ENCODE assay signal across 10 cellular contexts in the genomic region with DNA sequence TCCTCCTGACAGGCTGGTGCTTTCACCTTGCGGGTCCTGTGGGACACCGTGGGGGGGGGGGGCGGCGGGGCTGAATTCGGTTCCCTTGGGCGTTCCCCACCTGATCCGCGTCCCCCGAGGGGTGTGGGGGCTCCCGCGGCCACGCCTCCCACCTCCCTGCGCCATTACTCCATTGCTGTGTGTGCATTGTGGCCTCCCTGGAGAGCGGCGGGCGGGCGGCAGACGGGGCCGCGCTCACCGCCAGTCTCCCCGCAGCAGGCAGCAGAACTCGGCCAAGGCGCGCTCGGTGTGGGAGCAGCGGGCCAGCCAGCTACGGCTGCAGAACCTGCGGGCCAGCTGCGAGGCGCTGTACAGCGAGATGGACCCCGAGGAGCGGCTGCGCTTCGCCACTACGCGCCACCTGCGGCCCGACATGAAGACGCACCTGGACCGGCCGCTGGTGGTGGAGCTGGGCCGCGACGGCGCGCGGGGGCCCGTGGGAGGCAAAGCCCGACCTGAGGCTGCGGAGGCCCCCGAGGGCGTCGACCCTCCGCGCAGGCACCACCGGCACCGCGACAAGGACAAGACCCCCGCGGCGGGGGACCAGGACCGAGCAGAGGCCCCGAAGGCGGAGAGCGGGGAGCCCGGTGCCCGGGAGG.
DNase-seq lines count a peak whose midpoint lies in the region; ATAC-seq, FAIRE-seq and TF ChIP-seq lines count a peak whose summit lies in the region.
"Had no signal": no experiment of that assay in that cellular context is flagged by ENCODE, and none has a peak within 500 bp of the region (broad histone marks: within the 10 kb centered on the region; RNA-seq: fewer than 3 reads in every experiment).

No MANE protein-coding gene starts in this region.

- no peak for FAIRE-seq in GM12891 (lab: Jason Lieb, UNC)

- no peak for TF ChIP-seq POLR2A in GM12891 (IDR thresholded peaks at IDR 0.05; ENCODE audit: low read depth, low read length)

- no peak for TF ChIP-seq CTCF in GM13976 (IDR thresholded peaks at IDR 0.05; ENCODE audit: borderline replicate concordance, control extremely low read depth, extremely low read depth, insufficient read depth, missing control alignments)
- no peak for TF ChIP-seq CTCF in chondrocyte (IDR thresholded peaks at IDR 0.05)
- no peak for TF ChIP-seq CTCF in nephron progenitor cell (IDR thresholded peaks at IDR 0.05)
- TF ChIP-seq CTCF in osteoblast (IDR thresholded peaks at IDR 0.05; ENCODE audit: extremely low read depth, low read depth, low read length), result no peak

- in situ Hi-C loops in GM13976 (cut with MboI; ENCODE audit: low sequenced_read_pairs, unreplicated experiment), result no loop called here

- H3K4me1 ChIP-seq in BLaER1 (peaks cover 25% of the 10 kb centered on the region), osteoblast (ENCODE audit: insufficient read depth, low read length) (no peaks in the 10 kb centered on the region)

- H3K9me3 ChIP-seq in BLaER1 (no peaks in the 10 kb centered on the region), osteoblast (ENCODE audit: low read depth, low read length) (no peaks in the 10 kb centered on the region)

- DNase-seq in GM13976 (ENCODE audit: low spot score) (peak; percentile 22), chondrocyte (ENCODE audit: low spot score) (peak; percentile 83), nephron progenitor cell (peak; percentile 46), osteoblast (ENCODE audit: insufficient read length, low spot score, missing footprints) (no peak), MV-4-11 (lab: John Stamatoyannopoulos, UW) (no peak), GM12891 (ENCODE audit: insufficient read length, low spot score) (no peak)
- DNase-seq: midbrain, PC-9 had no signal

- no peaks in the 10 kb centered on the region for H3K9me3 Mint-ChIP-seq in chondrocyte (ENCODE audit: low read depth)
- no peaks in the 10 kb centered on the region for H3K9me3 Mint-ChIP-seq in nephron progenitor cell

- H3K27ac ChIP-seq in BLaER1, result no peak overlapping the region
- H3K27ac ChIP-seq in osteoblast (ENCODE audit: low read depth, low read length), result no peak overlapping the region
- H3K27ac ChIP-seq: PC-9 had no signal

- H3K36me3 ChIP-seq in BLaER1 (no peaks in the 10 kb centered on the region), osteoblast (ENCODE audit: insufficient read depth, low read length) (no peaks in the 10 kb centered on the region)

- ATAC-seq in HG03469 (IDR thresholded peaks at IDR 0.05; ENCODE audit: unreplicated experiment), result no peak

- H3K27ac Mint-ChIP-seq in chondrocyte (ENCODE audit: unreplicated experiment), result no peak overlapping the region
- H3K27ac Mint-ChIP-seq in nephron progenitor cell, result no peak overlapping the region

- H3K36me3 Mint-ChIP-seq in chondrocyte (ENCODE audit: low read depth) (no peaks in the 10 kb centered on the region), nephron progenitor cell (ENCODE audit: low read depth) (no peaks in the 10 kb centered on the region)

- no peak overlapping the region for H2AFZ ChIP-seq in osteoblast (ENCODE audit: low read length)
- H2AFZ ChIP-seq: PC-9 had no signal

- H3K4me1 Mint-ChIP-seq in chondrocyte (ENCODE audit: low read depth) (no peaks in the 10 kb centered on the region), nephron progenitor cell (no peaks in the 10 kb centered on the region)

- no peaks in the 10 kb centered on the region for H3K79me2 ChIP-seq in osteoblast (ENCODE audit: insufficient read depth, low read length)

- H3K27me3 Mint-ChIP-seq in chondrocyte (ENCODE audit: low read depth) (peaks cover 38% of the 10 kb centered on the region), nephron progenitor cell (ENCODE audit: low read depth, poor library complexity) (peaks cover 65% of the 10 kb centered on the region)

- H4K20me1 ChIP-seq in BLaER1, result peaks cover 43% of the 10 kb centered on the region; the same call in 1 of the 2 replicates
- no peaks in the 10 kb centered on the region for H4K20me1 ChIP-seq in osteoblast (ENCODE audit: insufficient read depth, low read length)

- no peak overlapping the region for H3K9ac ChIP-seq in BLaER1

- H3K27me3 ChIP-seq in BLaER1 (peaks cover 60% of the 10 kb centered on the region), osteoblast (ENCODE audit: insufficient read depth, low read length) (peaks cover 21% of the 10 kb centered on the region)

- H3K4me3 Mint-ChIP-seq in chondrocyte (ENCODE audit: unreplicated experiment) (peak overlapping the region; percentile 25), nephron progenitor cell (no peak overlapping the region)

- H3K4me2 ChIP-seq in BLaER1 (peak overlapping the region; percentile 43), osteoblast (ENCODE audit: insufficient read depth, low read length) (no peak overlapping the region)
- H3K4me2 ChIP-seq: PC-9 had no signal

- H3K4me3 ChIP-seq in BLaER1, result peak overlapping the region; percentile 38
- H3K4me3 ChIP-seq in osteoblast (ENCODE audit: insufficient read depth, low read length), result no peak overlapping the region
- H3K4me3 ChIP-seq: PC-9 had no signal

TF ChIP-seq in GM12891, 5 proteins besides CTCF, POLR2A, EP300 and RAD21:
- TF ChIP-seq POU2F2 (IDR thresholded peaks at IDR 0.05; ENCODE audit: low read depth, low read length) (no peak), POLR2AphosphoS5 (IDR thresholded peaks at IDR 0.05; ENCODE audit: low read depth, low read length) (no peak), PAX5 (IDR thresholded peaks at IDR 0.05; ENCODE audit: insufficient read depth, low read length, severe bottlenecking) (no peak), SPI1 (IDR thresholded peaks at IDR 0.05; ENCODE audit: low read depth, low read length) (no peak), TAF1 (IDR thresholded peaks at IDR 0.05; ENCODE audit: low read depth, low read length) (no peak)
TF ChIP-seq in GM12891: peak in this region for 0.

Comparison
In these comparisons a context has a peak if more than half of its experiments do, and no peak if none do; other contexts are left out.
1. DNase-seq: peak in GM13976 (single experiment), chondrocyte (single experiment) and nephron progenitor cell (single experiment); none in osteoblast (single experiment), MV-4-11 (single experiment) and GM12891 (single experiment).